Comparison of ENCODE assay signal across 18 cellular contexts in genomic region chr2:220096406-220096805, GRCh38.
A peak's percentile ranks its signal among the peaks of the same experiment; 100 is the strongest.
DNase-seq lines count a peak whose midpoint lies in the region; ATAC-seq, FAIRE-seq and TF ChIP-seq lines count a peak whose summit lies in the region.
"Had no signal": no experiment of that assay in that cellular context is flagged by ENCODE, and none has a peak within 500 bp of the region (broad histone marks: within the 10 kb centered on the region; RNA-seq: fewer than 3 reads in every experiment).

No MANE protein-coding gene starts in this region.

- no peak overlapping the region for H3K27ac Mint-ChIP-seq in natural killer cell
- no peak overlapping the region for H3K27ac Mint-ChIP-seq in natural killer cell treated with Interleukin-12 subunit alpha and Interleukin-12 subunit beta and Interleukin-15 and Interleukin-18, amount 100 ng/mL, for 72 hours

- POLR2A ChIA-PET in SK-N-SH (lab: Yijun Ruan, JAX): no interaction called here

- H3K4me1 Mint-ChIP-seq in natural killer cell: no peaks in the 10 kb centered on the region
- no peaks in the 10 kb centered on the region for H3K4me1 Mint-ChIP-seq in natural killer cell treated with Interleukin-12 subunit alpha and Interleukin-12 subunit beta and Interleukin-15 and Interleukin-18, amount 100 ng/mL, for 72 hours (ENCODE audit: low read depth in 2 of 2)

- TF ChIP-seq RAD21 in SK-N-SH (IDR thresholded peaks at IDR 0.05; ENCODE audit: low read length): no peak

- H3K4me2 ChIP-seq in SK-N-SH: no peak overlapping the region

- peak; percentile 71 for FAIRE-seq in HTR-8/SVneo (lab: Jason Lieb, UNC)

- H3K9me3 ChIP-seq in SK-N-SH: no peaks in the 10 kb centered on the region
- H3K9me3 ChIP-seq: HAP-1, MG63, SJSA1 had no signal

- H3K36me3 ChIP-seq in SK-N-SH (replicated peaks in 1 of 2; ENCODE audit: control insufficient read depth in 1 of 2, insufficient read depth in 2 of 2, low read length in 1 of 2): no peaks in the 10 kb centered on the region
- H3K36me3 ChIP-seq: HAP-1, MG63, SJSA1 had no signal

- no peaks in the 10 kb centered on the region for H3K36me3 Mint-ChIP-seq in natural killer cell
- H3K36me3 Mint-ChIP-seq in natural killer cell treated with Interleukin-12 subunit alpha and Interleukin-12 subunit beta and Interleukin-15 and Interleukin-18, amount 100 ng/mL, for 72 hours: no peaks in the 10 kb centered on the region

- TF ChIP-seq EP300 in SK-N-SH (IDR thresholded peaks at IDR 0.05; ENCODE audit: borderline replicate concordance in 1 of 2, low read depth in 1 of 2, low read length in 1 of 2): no peak

- H3K79me2 ChIP-seq in SK-N-SH (ENCODE audit: insufficient read depth): no peaks in the 10 kb centered on the region

- no peak for TF ChIP-seq CTCF in SK-N-SH (IDR thresholded peaks at IDR 0.05)
- TF ChIP-seq CTCF in natural killer cell (IDR thresholded peaks at IDR 0.05): no peak

- no peak overlapping the region for H2AFZ ChIP-seq in SK-N-SH (ENCODE audit: low read depth)

- CTCF ChIA-PET in SK-N-SH (lab: Yijun Ruan, JAX): no interaction called here

- no peaks in the 10 kb centered on the region for H3K27me3 ChIP-seq in SK-N-SH (ENCODE audit: insufficient read depth)
- H3K27me3 ChIP-seq: MG63, SJSA1 had no signal

- H3K27ac ChIP-seq in SK-N-SH (ENCODE audit: low read depth in 2 of 2, low read length in 1 of 2): no peak overlapping the region
- H3K27ac ChIP-seq: 22Rv1, C4-2B, SJSA1 had no signal

- peaks cover 0 to 9% of the 10 kb centered on the region in 2 donors for H3K9me3 Mint-ChIP-seq in natural killer cell
- H3K9me3 Mint-ChIP-seq in natural killer cell treated with Interleukin-12 subunit alpha and Interleukin-12 subunit beta and Interleukin-15 and Interleukin-18, amount 100 ng/mL, for 72 hours: peaks cover 7% of the 10 kb centered on the region

- peaks cover 0 to 2% of the 10 kb centered on the region in 2 donors for H3K27me3 Mint-ChIP-seq in natural killer cell (ENCODE audit: low read depth in 2 of 2)
- H3K27me3 Mint-ChIP-seq in natural killer cell treated with Interleukin-12 subunit alpha and Interleukin-12 subunit beta and Interleukin-15 and Interleukin-18, amount 100 ng/mL, for 72 hours: no peaks in the 10 kb centered on the region

- no peak for DNase-seq in SK-N-SH
- DNase-seq in HTR-8/SVneo (ENCODE audit: insufficient read length, low spot score): peak; percentile 8
- peak; percentile 32 for DNase-seq in glomerular visceral epithelial cell (ENCODE audit: extremely low spot score)
- DNase-seq in natural killer cell: no peak
- no peak for DNase-seq in natural killer cell treated with Interleukin-12 subunit alpha and Interleukin-12 subunit beta and Interleukin-15 and Interleukin-18, amount 100 ng/mL, for 72 hours (ENCODE audit: low spot score)
- DNase-seq in NCI-H774 (lab: John Stamatoyannopoulos, UW): no peak
- DNase-seq: DND-41, MG63, NCI-H1105, NCI-H187, NCI-H69, OCI-M1 had no signal

- intact Hi-C loops in natural killer cell (cut with micrococcal nuclease): no loop called here

- H3K4me1 ChIP-seq in SK-N-SH (ENCODE audit: control insufficient read depth in 1 of 2, insufficient read depth in 2 of 2, low read depth in 1 of 2, low read length in 1 of 2): no peaks in the 10 kb centered on the region
- H3K4me1 ChIP-seq: HAP-1, SJSA1 had no signal

- no peak overlapping the region for H3K9ac ChIP-seq in SK-N-SH

- H3K4me3 ChIP-seq in SK-N-SH (ENCODE audit: low read depth in 2 of 2, low read length in 1 of 2): no peak overlapping the region
- H3K4me3 ChIP-seq: HAP-1, MG63, SJSA1 had no signal

- WGBS in SK-N-SH (ENCODE audit: low lambda C conversion rate): 15% methylated on average over 2 of the region's 2 CpGs

- no peaks in the 10 kb centered on the region for H3F3A ChIP-seq in SK-N-SH (replicated peaks; ENCODE audit: insufficient read depth)

- H3K4me3 Mint-ChIP-seq in natural killer cell: no peak overlapping the region
- no peak overlapping the region for H3K4me3 Mint-ChIP-seq in natural killer cell treated with Interleukin-12 subunit alpha and Interleukin-12 subunit beta and Interleukin-15 and Interleukin-18, amount 100 ng/mL, for 72 hours

- H3K9me2 ChIP-seq in SK-N-SH: no peaks in the 10 kb centered on the region

- no peaks in the 10 kb centered on the region for H4K20me1 ChIP-seq in SK-N-SH (ENCODE audit: insufficient read depth)

- ATAC-seq in SK-N-SH treated with all-trans-retinoic acid at 6 μM for 48 hours (peak; percentile 52), natural killer cell (no peak), HG02870 (IDR thresholded peaks at IDR 0.05; ENCODE audit: unreplicated experiment) (no peak)
- no peak for ATAC-seq in natural killer cell treated with Interleukin-12 subunit alpha and Interleukin-12 subunit beta and Interleukin-15 and Interleukin-18, amount 100 ng/mL, for 72 hours

TF ChIP-seq in SK-N-SH treated with all-trans-retinoic acid at 6 μM for 48 hours, 23 proteins besides CTCF, POLR2A, EP300 and RAD21 (continues in another document):
- no peak for TF ChIP-seq ZNF70 (CRISPR knock-in tag; IDR thresholded peaks at IDR 0.05)
- TF ChIP-seq PATZ1 (CRISPR knock-in tag; IDR thresholded peaks at IDR 0.05; ENCODE audit: borderline replicate concordance): no peak
- TF ChIP-seq SNAI2 (CRISPR knock-in tag; IDR thresholded peaks at IDR 0.05): no peak
- TF ChIP-seq, protein P1, sequence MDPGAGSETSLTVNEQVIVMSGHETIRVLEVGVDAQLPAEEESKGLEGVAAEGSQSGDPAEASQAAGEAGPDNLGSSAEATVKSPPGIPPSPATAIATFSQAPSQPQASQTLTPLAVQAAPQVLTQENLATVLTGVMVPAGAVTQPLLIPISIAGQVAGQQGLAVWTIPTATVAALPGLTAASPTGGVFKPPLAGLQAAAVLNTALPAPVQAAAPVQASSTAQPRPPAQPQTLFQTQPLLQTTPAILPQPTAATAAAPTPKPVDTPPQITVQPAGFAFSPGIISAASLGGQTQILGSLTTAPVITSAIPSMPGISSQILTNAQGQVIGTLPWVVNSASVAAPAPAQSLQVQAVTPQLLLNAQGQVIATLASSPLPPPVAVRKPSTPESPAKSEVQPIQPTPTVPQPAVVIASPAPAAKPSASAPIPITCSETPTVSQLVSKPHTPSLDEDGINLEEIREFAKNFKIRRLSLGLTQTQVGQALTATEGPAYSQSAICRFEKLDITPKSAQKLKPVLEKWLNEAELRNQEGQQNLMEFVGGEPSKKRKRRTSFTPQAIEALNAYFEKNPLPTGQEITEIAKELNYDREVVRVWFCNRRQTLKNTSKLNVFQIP (CRISPR knock-in tag; IDR thresholded peaks at IDR 0.05; ENCODE audit: borderline replicate concordance, low read depth): no peak
- no peak for TF ChIP-seq OSR1 (CRISPR knock-in tag; IDR thresholded peaks at IDR 0.05)
- TF ChIP-seq ZC3H10 (CRISPR knock-in tag; IDR thresholded peaks at IDR 0.05): no peak

TF ChIP-seq in SK-N-SH, 30 proteins besides CTCF, POLR2A, EP300 and RAD21:
- TF ChIP-seq FOSL2 (IDR thresholded peaks at IDR 0.05; ENCODE audit: borderline replicate concordance, low read depth): no peak
- TF ChIP-seq GABPA (IDR thresholded peaks at IDR 0.05; ENCODE audit: low read depth): no peak
- no peak for TF ChIP-seq ELF1 (IDR thresholded peaks at IDR 0.05)
- TF ChIP-seq JUND (IDR thresholded peaks at IDR 0.05): no peak
- TF ChIP-seq TCF12 (IDR thresholded peaks at IDR 0.05): no peak
- TF ChIP-seq FOXM1 (IDR thresholded peaks at IDR 0.05; ENCODE audit: low read depth): no peak
- TF ChIP-seq MEF2A (IDR thresholded peaks at IDR 0.05; ENCODE audit: borderline replicate concordance, low read depth): no peak
- TF ChIP-seq ZBTB33 (IDR thresholded peaks at IDR 0.05; ENCODE audit: borderline replicate concordance, low read depth): no peak
- no peak for TF ChIP-seq NRF1 (IDR thresholded peaks at IDR 0.05; ENCODE audit: low read depth, low read length)
- no peak for TF ChIP-seq TEAD4 (IDR thresholded peaks at IDR 0.05; ENCODE audit: borderline replicate concordance, insufficient read depth)
- no peak for TF ChIP-seq SMC3 (IDR thresholded peaks at IDR 0.05; ENCODE audit: low read depth, low read length)
- TF ChIP-seq CHD2 (IDR thresholded peaks at IDR 0.05; ENCODE audit: low read length, partially characterized antibody): no peak
- no peak for TF ChIP-seq YY1 (IDR thresholded peaks at IDR 0.05; ENCODE audit: low read depth)
- TF ChIP-seq MAX (IDR thresholded peaks at IDR 0.05; ENCODE audit: low read depth): no peak
- TF ChIP-seq USF2 (IDR thresholded peaks at IDR 0.05; ENCODE audit: borderline replicate concordance, low read depth, low read length): no peak
- no peak for TF ChIP-seq TAF1 (IDR thresholded peaks at IDR 0.05; ENCODE audit: borderline replicate concordance, low read depth, low read length)
- no peak for TF ChIP-seq RFX5 (IDR thresholded peaks at IDR 0.05; ENCODE audit: low read length)
- TF ChIP-seq NFIC (IDR thresholded peaks at IDR 0.05; ENCODE audit: borderline replicate concordance): no peak
- no peak for TF ChIP-seq RCOR1 (IDR thresholded peaks at IDR 0.05; ENCODE audit: low read length)

Comparison
In these comparisons a context has a peak if more than half of its experiments do, and no peak if none do; other contexts are left out.
1. DNase-seq: peak in HTR-8/SVneo (single experiment) and glomerular visceral epithelial cell (single experiment); none in SK-N-SH (single experiment), natural killer cell (single experiment), natural killer cell treated with Interleukin-12 subunit alpha and Interleukin-12 subunit beta and Interleukin-15 and Interleukin-18, amount 100 ng/mL, for 72 hours (single experiment) and NCI-H774 (single experiment).